In the genomic region with DNA sequence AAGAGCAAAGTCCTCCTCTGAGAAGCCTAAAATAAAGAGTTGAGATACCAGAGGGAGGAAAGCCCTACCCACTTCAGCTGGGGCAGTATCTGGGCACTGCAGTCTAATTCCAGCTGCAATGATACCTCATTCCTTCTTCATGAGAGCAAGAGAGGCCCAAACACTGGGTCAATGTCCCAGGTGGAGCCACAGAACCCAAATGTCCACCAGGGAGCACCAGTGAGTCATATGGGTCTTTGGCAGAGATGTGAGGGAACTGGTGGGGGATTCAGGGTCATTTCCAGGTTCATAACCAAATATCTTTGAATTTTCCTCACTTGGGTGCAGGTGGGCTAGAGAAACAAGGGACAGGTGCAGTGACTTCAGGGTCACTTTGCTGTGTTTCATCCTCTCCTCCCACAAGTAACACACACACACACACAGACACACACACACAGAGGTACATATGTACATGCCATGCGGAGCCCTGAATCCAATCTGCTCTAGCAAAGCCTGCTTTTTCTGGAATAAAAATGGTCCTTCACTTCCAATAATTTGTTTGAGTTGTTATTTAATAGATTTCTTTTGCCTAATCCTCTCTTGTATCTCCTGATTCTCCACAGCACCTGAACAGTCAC, we compare ENCODE assay signal across 9 cellular contexts.
DNase-seq lines count a peak whose midpoint lies in the region; ATAC-seq and TF ChIP-seq lines count a peak whose summit lies in the region.
"Had no signal": no experiment of that assay in that cellular context is flagged by ENCODE, and none has a peak within 500 bp of the region (broad histone marks: within the 10 kb centered on the region; RNA-seq: fewer than 3 reads in every experiment).

No MANE protein-coding gene starts in this region.

- no peak for ATAC-seq in activated CD4-positive, alpha-beta T cell treated with anti-CD3 and anti-CD28 coated beads for 36 hours
- ATAC-seq in WTC11 (peak; percentile 91), HG03039 (IDR thresholded peaks at IDR 0.05; ENCODE audit: unreplicated experiment) (no peak)
- ATAC-seq in naive thymus-derived CD8-positive, alpha-beta T cell = no peak
- ATAC-seq: activated naive CD4-positive, alpha-beta T cell treated with anti-CD3 and anti-CD28 coated beads, Interleukin-2, amount 50 U/mL, for 72 hours had no signal

- H3K27me3 ChIP-seq in HL-60 (ENCODE audit: insufficient read depth, poor library complexity, severe bottlenecking) = no peaks in the 10 kb centered on the region

- H3K27ac Mint-ChIP-seq in activated CD4-positive, alpha-beta T cell treated with anti-CD3 and anti-CD28 coated beads for 36 hours = no peak overlapping the region
- H3K27ac Mint-ChIP-seq in WTC11 = no peak overlapping the region
- no peak overlapping the region for H3K27ac Mint-ChIP-seq in naive thymus-derived CD8-positive, alpha-beta T cell
- H3K27ac Mint-ChIP-seq: activated naive CD4-positive, alpha-beta T cell treated with anti-CD3 and anti-CD28 coated beads, Interleukin-2, amount 50 U/mL, for 72 hours had no signal

- DNase-seq in activated CD4-positive, alpha-beta T cell treated with anti-CD3 and anti-CD28 coated beads for 36 hours = peak; percentile 59
- DNase-seq in activated CD4-positive, alpha-beta T cell treated with anti-CD3 and anti-CD28 coated beads, Interleukin-2, amount 50 U/mL, for 1 hour = no peak
- DNase-seq in HL-60 (ENCODE audit: low read depth in 1 of 2, low spot score in 1 of 2) (peak in 1 of 2 experiments; percentile 32), WTC11 (ENCODE audit: low spot score) (peak; percentile 77), hepatic stellate cell (ENCODE audit: low spot score) (peak; percentile 45)
- peak; percentile 62 for DNase-seq in stimulated activated CD8-positive, alpha-beta memory T cell treated with anti-CD3 and anti-CD28 coated beads, Interleukin-4, amount 100 ng/mL, for 48 hours
- no peak for DNase-seq in naive thymus-derived CD8-positive, alpha-beta T cell

- H3K4me3 ChIP-seq in HL-60 (replicated peaks; ENCODE audit: insufficient read depth, low read length) = no peak overlapping the region

- H3K9me3 Mint-ChIP-seq in activated CD4-positive, alpha-beta T cell treated with anti-CD3 and anti-CD28 coated beads for 36 hours (ENCODE audit: low read depth) = no peaks in the 10 kb centered on the region
- peaks cover 17% of the 10 kb centered on the region for H3K9me3 Mint-ChIP-seq in WTC11
- H3K9me3 Mint-ChIP-seq in naive thymus-derived CD8-positive, alpha-beta T cell = no peaks in the 10 kb centered on the region
- H3K9me3 Mint-ChIP-seq: activated naive CD4-positive, alpha-beta T cell treated with anti-CD3 and anti-CD28 coated beads, Interleukin-2, amount 50 U/mL, for 72 hours had no signal

- no peaks in the 10 kb centered on the region for H3K27me3 Mint-ChIP-seq in activated CD4-positive, alpha-beta T cell treated with anti-CD3 and anti-CD28 coated beads for 36 hours
- no peaks in the 10 kb centered on the region for H3K27me3 Mint-ChIP-seq in WTC11 (ENCODE audit: low read depth)
- H3K27me3 Mint-ChIP-seq in naive thymus-derived CD8-positive, alpha-beta T cell = peaks cover 0 to 22% (median 3%) of the 10 kb centered on the region in 5 donors

- TF ChIP-seq CTCF in HL-60 (IDR thresholded peaks at IDR 0.05; ENCODE audit: insufficient read depth, low read length) = peak; percentile 58
- TF ChIP-seq CTCF in WTC11 (IDR thresholded peaks at IDR 0.05) = peak; percentile 40; the same call in 1 of the 2 replicates

- no peaks in the 10 kb centered on the region for H3K4me1 Mint-ChIP-seq in activated CD4-positive, alpha-beta T cell treated with anti-CD3 and anti-CD28 coated beads for 36 hours
- peaks cover 28% of the 10 kb centered on the region for H3K4me1 Mint-ChIP-seq in WTC11
- H3K4me1 Mint-ChIP-seq in naive thymus-derived CD8-positive, alpha-beta T cell = no peaks in the 10 kb centered on the region

- H3K4me3 Mint-ChIP-seq in activated CD4-positive, alpha-beta T cell treated with anti-CD3 and anti-CD28 coated beads for 36 hours = no peak overlapping the region
- H3K4me3 Mint-ChIP-seq in WTC11 = no peak overlapping the region
- H3K4me3 Mint-ChIP-seq in naive thymus-derived CD8-positive, alpha-beta T cell = no peak overlapping the region

- CTCF ChIA-PET in activated CD4-positive, alpha-beta T cell treated with anti-CD3 and anti-CD28 coated beads for 36 hours (lab: Charles Lee) = interaction anchor here (1.3 kb wide), 1 partner anchor 843 kb away, joined by 4 read pairs; no protein-coding TSS in a partner anchor
- CTCF ChIA-PET in WTC11 (lab: Charles Lee) = interaction anchor here (0.7 to 1.5 kb wide), 3 partner anchors 9 to 834 kb away, joined by 3 to 5 read pairs (median 3); no protein-coding TSS in a partner anchor

- intact Hi-C loops in activated CD4-positive, alpha-beta T cell treated with anti-CD3 and anti-CD28 coated beads for 36 hours (cut with DNase I, micrococcal nuclease) = loop anchor here in 1 of 2 experiments (2.0 kb wide), 1 partner anchor 842 kb away; no protein-coding TSS in a partner anchor

- H3K27ac ChIP-seq in HL-60 (replicated peaks) = no peak overlapping the region

- H3K36me3 Mint-ChIP-seq in activated CD4-positive, alpha-beta T cell treated with anti-CD3 and anti-CD28 coated beads for 36 hours (ENCODE audit: low read depth) = no peaks in the 10 kb centered on the region
- no peaks in the 10 kb centered on the region; the same call in 1 of the 2 replicates for H3K36me3 Mint-ChIP-seq in WTC11
- no peaks in the 10 kb centered on the region for H3K36me3 Mint-ChIP-seq in naive thymus-derived CD8-positive, alpha-beta T cell
- H3K36me3 Mint-ChIP-seq: activated naive CD4-positive, alpha-beta T cell treated with anti-CD3 and anti-CD28 coated beads, Interleukin-2, amount 50 U/mL, for 72 hours had no signal

- POLR2A ChIA-PET in activated CD4-positive, alpha-beta T cell treated with anti-CD3 and anti-CD28 coated beads for 36 hours (lab: Charles Lee) = no interaction called here
- POLR2A ChIA-PET in WTC11 (lab: Charles Lee) = no interaction called here
- POLR2A ChIA-PET in naive thymus-derived CD8-positive, alpha-beta T cell (lab: Charles Lee) = no interaction called here

TF ChIP-seq in WTC11, 78 proteins besides CTCF, POLR2A, EP300 and RAD21 (continues in another document):
- TF ChIP-seq, protein P1, sequence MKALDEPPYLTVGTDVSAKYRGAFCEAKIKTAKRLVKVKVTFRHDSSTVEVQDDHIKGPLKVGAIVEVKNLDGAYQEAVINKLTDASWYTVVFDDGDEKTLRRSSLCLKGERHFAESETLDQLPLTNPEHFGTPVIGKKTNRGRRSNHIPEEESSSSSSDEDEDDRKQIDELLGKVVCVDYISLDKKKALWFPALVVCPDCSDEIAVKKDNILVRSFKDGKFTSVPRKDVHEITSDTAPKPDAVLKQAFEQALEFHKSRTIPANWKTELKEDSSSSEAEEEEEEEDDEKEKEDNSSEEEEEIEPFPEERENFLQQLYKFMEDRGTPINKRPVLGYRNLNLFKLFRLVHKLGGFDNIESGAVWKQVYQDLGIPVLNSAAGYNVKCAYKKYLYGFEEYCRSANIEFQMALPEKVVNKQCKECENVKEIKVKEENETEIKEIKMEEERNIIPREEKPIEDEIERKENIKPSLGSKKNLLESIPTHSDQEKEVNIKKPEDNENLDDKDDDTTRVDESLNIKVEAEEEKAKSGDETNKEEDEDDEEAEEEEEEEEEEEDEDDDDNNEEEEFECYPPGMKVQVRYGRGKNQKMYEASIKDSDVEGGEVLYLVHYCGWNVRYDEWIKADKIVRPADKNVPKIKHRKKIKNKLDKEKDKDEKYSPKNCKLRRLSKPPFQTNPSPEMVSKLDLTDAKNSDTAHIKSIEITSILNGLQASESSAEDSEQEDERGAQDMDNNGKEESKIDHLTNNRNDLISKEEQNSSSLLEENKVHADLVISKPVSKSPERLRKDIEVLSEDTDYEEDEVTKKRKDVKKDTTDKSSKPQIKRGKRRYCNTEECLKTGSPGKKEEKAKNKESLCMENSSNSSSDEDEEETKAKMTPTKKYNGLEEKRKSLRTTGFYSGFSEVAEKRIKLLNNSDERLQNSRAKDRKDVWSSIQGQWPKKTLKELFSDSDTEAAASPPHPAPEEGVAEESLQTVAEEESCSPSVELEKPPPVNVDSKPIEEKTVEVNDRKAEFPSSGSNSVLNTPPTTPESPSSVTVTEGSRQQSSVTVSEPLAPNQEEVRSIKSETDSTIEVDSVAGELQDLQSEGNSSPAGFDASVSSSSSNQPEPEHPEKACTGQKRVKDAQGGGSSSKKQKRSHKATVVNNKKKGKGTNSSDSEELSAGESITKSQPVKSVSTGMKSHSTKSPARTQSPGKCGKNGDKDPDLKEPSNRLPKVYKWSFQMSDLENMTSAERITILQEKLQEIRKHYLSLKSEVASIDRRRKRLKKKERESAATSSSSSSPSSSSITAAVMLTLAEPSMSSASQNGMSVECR (CRISPR knock-in tag; IDR thresholded peaks at IDR 0.05; ENCODE audit: borderline replicate concordance) = no peak
- TF ChIP-seq, protein P2, sequence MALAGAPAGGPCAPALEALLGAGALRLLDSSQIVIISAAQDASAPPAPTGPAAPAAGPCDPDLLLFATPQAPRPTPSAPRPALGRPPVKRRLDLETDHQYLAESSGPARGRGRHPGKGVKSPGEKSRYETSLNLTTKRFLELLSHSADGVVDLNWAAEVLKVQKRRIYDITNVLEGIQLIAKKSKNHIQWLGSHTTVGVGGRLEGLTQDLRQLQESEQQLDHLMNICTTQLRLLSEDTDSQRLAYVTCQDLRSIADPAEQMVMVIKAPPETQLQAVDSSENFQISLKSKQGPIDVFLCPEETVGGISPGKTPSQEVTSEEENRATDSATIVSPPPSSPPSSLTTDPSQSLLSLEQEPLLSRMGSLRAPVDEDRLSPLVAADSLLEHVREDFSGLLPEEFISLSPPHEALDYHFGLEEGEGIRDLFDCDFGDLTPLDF (CRISPR knock-in tag; IDR thresholded peaks at IDR 0.05) = no peak
- TF ChIP-seq ATF1 (CRISPR knock-in tag; IDR thresholded peaks at IDR 0.05) (no peak), FOXJ3 (CRISPR knock-in tag; IDR thresholded peaks at IDR 0.05; ENCODE audit: borderline replicate concordance) (no peak), ZNF416 (CRISPR knock-in tag; IDR thresholded peaks at IDR 0.05) (no peak), ZNF263 (CRISPR knock-in tag; IDR thresholded peaks at IDR 0.05; ENCODE audit: low read depth) (no peak)
- TF ChIP-seq, protein P3, sequence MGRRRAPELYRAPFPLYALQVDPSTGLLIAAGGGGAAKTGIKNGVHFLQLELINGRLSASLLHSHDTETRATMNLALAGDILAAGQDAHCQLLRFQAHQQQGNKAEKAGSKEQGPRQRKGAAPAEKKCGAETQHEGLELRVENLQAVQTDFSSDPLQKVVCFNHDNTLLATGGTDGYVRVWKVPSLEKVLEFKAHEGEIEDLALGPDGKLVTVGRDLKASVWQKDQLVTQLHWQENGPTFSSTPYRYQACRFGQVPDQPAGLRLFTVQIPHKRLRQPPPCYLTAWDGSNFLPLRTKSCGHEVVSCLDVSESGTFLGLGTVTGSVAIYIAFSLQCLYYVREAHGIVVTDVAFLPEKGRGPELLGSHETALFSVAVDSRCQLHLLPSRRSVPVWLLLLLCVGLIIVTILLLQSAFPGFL (CRISPR knock-in tag; IDR thresholded peaks at IDR 0.05; ENCODE audit: borderline replicate concordance) = no peak

Comparison
In these comparisons a context has a peak if more than half of its experiments do, and no peak if none do; other contexts are left out.
1. DNase-seq: peak in activated CD4-positive, alpha-beta T cell treated with anti-CD3 and anti-CD28 coated beads for 36 hours (single experiment), WTC11 (single experiment), hepatic stellate cell (single experiment) and stimulated activated CD8-positive, alpha-beta memory T cell treated with anti-CD3 and anti-CD28 coated beads, Interleukin-4, amount 100 ng/mL, for 48 hours (single experiment); none in activated CD4-positive, alpha-beta T cell treated with anti-CD3 and anti-CD28 coated beads, Interleukin-2, amount 50 U/mL, for 1 hour (single experiment) and naive thymus-derived CD8-positive, alpha-beta T cell (0 of 10).